ENCODE assay signal across 14 cellular contexts in genomic region chr11:6362185-6362867, GRCh38. TPM values are rescaled to one million over a fixed set of nuclear protein-coding genes. Genes with fewer than 3 reads are reported as not detected.
DNase-seq lines count a peak whose midpoint lies in the region; ATAC-seq and TF ChIP-seq lines count a peak whose summit lies in the region.
"Had no signal": no experiment of that assay in that cellular context is flagged by ENCODE, and none has a peak within 500 bp of the region (broad histone marks: within the 10 kb centered on the region; RNA-seq: fewer than 3 reads in every experiment).

No MANE protein-coding gene starts in this region.

- H4K8ac ChIP-seq in IMR-90 (ENCODE audit: low read depth in 2 of 2, low read length in 2 of 2): no peak overlapping the region

- no peak overlapping the region for H3K9ac ChIP-seq in IMR-90 (ENCODE audit: low read depth, low read length)
- H3K9ac ChIP-seq: BLaER1 had no signal

- H3K79me1 ChIP-seq in IMR-90 (ENCODE audit: low read depth in 1 of 2, low read length in 2 of 2): no peaks in the 10 kb centered on the region

- 40% methylated on average over 3 of the region's 5 CpGs; no CpG with 5 or more reads in 1 of the 2 experiments for WGBS in IMR-90 (ENCODE audit: extremely low coverage in 2 of 2, insufficient read length in 1 of 2), 2 experiments
- WGBS in stomach, 5 donors: 52 to 65% (median 58%) methylated on average over 5 of the region's 5 CpGs

- no peak for TF ChIP-seq RAD21 in IMR-90 (IDR thresholded peaks at IDR 0.05; ENCODE audit: low read length)

- H3K27ac Mint-ChIP-seq in activated naive CD4-positive, alpha-beta T cell treated with anti-CD3 and anti-CD28 coated beads, Interleukin-2, amount 50 U/mL, for 72 hours: no peak overlapping the region
- H3K27ac Mint-ChIP-seq in chondrocyte (ENCODE audit: unreplicated experiment): no peak overlapping the region
- H3K27ac Mint-ChIP-seq: IgD-negative memory B cell; naive thymus-derived CD4-positive, alpha-beta T cell; T-helper 2 cell treated with Interferon-gamma antibody and Interleukin-4, amounts not matched to agents 5 μg/mL and 100 μg/mL, for 36 hours had no signal

- no peak overlapping the region for H3K23ac ChIP-seq in IMR-90 (ENCODE audit: low read depth, low read length)

- CTCF ChIA-PET in IMR-90 (lab: Yijun Ruan, JAX): interaction anchor here (0.6 to 3.4 kb wide), 21 partner anchors 9 to 998 kb away, joined by 3 to 43 read pairs (median 4); partner anchors contain the start of gene CNGA4

- H3K27me3 Mint-ChIP-seq in chondrocyte (ENCODE audit: low read depth): no peaks in the 10 kb centered on the region
- H3K27me3 Mint-ChIP-seq: IgD-negative memory B cell; naive thymus-derived CD4-positive, alpha-beta T cell had no signal

- BruUV-seq in IMR-90 (replicated peaks; lab: Mats Ljungman, UMichigan): no TSS peak

- H3K36me3 ChIP-seq in IMR-90 (ENCODE audit: control insufficient read depth, insufficient read depth, low read length): no peaks in the 10 kb centered on the region
- H3K36me3 ChIP-seq in left lung: no peaks in the 10 kb centered on the region
- no peaks in the 10 kb centered on the region for H3K36me3 ChIP-seq in stomach
- H3K36me3 ChIP-seq: BLaER1, vagina had no signal

- H3K4ac ChIP-seq in IMR-90 (ENCODE audit: low read depth, low read length): no peak overlapping the region

- no peak overlapping the region for H2AK9ac ChIP-seq in IMR-90 (replicated peaks; ENCODE audit: low read depth, low read length, poor library complexity)

- no peak overlapping the region for H3K14ac ChIP-seq in IMR-90 (replicated peaks; ENCODE audit: low read depth, low read length)

- H4K91ac ChIP-seq in IMR-90 (ENCODE audit: insufficient read depth, low read depth, low read length): no peak overlapping the region

- H2BK15ac ChIP-seq in IMR-90 (ENCODE audit: low read depth, low read length): no peak overlapping the region

- no peaks in the 10 kb centered on the region; the same call in 1 of the 2 replicates for H3K9me1 ChIP-seq in IMR-90 (ENCODE audit: insufficient read depth, low read length)

- DNase-seq in IMR-90 (no peak), Right ventricle myocardium superior (peak; percentile 85), left lung (no peak), stomach (peak; percentile 29), hypothalamus (lab: John Stamatoyannopoulos, UW) (no peak), chondrocyte (ENCODE audit: low spot score) (no peak)
- DNase-seq in activated naive CD4-positive, alpha-beta T cell treated with anti-CD3 and anti-CD28 coated beads, Interleukin-2, amount 50 U/mL, for 72 hours (ENCODE audit: low spot score in 2 of 2): no peak

- no peak overlapping the region for H3K4me3 ChIP-seq in IMR-90 (ENCODE audit: insufficient read depth, low read depth, low read length)
- no peak overlapping the region for H3K4me3 ChIP-seq in left lung
- H3K4me3 ChIP-seq in stomach: no peak overlapping the region
- H3K4me3 ChIP-seq: BLaER1, vagina had no signal

- dilution Hi-C loops in IMR-90 (cut with HindIII; ENCODE audit: low sequenced_read_pairs, unreplicated experiment): no loop called here

- H2AFZ ChIP-seq in IMR-90 (replicated peaks; ENCODE audit: low read length, poor library complexity): peak overlapping the region; percentile 13

- intact Hi-C loops in IMR-90 (cut with micrococcal nuclease) (loop anchor here (5.0 to 10.0 kb wide), 3 partner anchors 555 to 1738 kb away; partner anchors contain the start of gene OR52N2), Right ventricle myocardium superior (cut with DNase I) (loop anchor here (5.0 to 10.0 kb wide), 2 partner anchors 108 to 340 kb away; partner anchors contain the start of gene CCKBR), left lung (cut with DNase I) (loop anchor here in 1 of 2 donors (5.0 kb wide), 1 partner anchor 340 kb away; no protein-coding TSS in a partner anchor), stomach (cut with DNase I; ENCODE audit: low total_unique reads) (loop anchor here (5.0 kb wide), 1 partner anchor 340 kb away; no protein-coding TSS in a partner anchor)

- H3K27me3 ChIP-seq in IMR-90 (ENCODE audit: control insufficient read depth, insufficient read depth, low read length): peaks cover 3% of the 10 kb centered on the region
- no peaks in the 10 kb centered on the region for H3K27me3 ChIP-seq in left lung
- no peaks in the 10 kb centered on the region for H3K27me3 ChIP-seq in stomach
- H3K27me3 ChIP-seq: BLaER1, vagina had no signal

- no peak overlapping the region for H3K27ac ChIP-seq in IMR-90 (ENCODE audit: insufficient read depth, low read length)
- no peak overlapping the region for H3K27ac ChIP-seq in left lung
- peak overlapping the region in 3 of 5 donors; percentile 8 to 58 (median 23) for H3K27ac ChIP-seq in stomach
- H3K27ac ChIP-seq: BLaER1, vagina had no signal

- H3K18ac ChIP-seq in IMR-90 (ENCODE audit: low read depth, low read length): no peak overlapping the region

- no peak overlapping the region for H3K56ac ChIP-seq in IMR-90 (ENCODE audit: extremely low read depth, insufficient read depth, low read length)

- H3K4me3 Mint-ChIP-seq in chondrocyte (ENCODE audit: unreplicated experiment): no peak overlapping the region
- H3K4me3 Mint-ChIP-seq: IgD-negative memory B cell; naive thymus-derived CD4-positive, alpha-beta T cell; T-helper 2 cell treated with Interferon-gamma antibody and Interleukin-4, amounts not matched to agents 5 μg/mL and 100 μg/mL, for 36 hours had no signal

- H3K9me3 Mint-ChIP-seq in activated naive CD4-positive, alpha-beta T cell treated with anti-CD3 and anti-CD28 coated beads, Interleukin-2, amount 50 U/mL, for 72 hours: no peaks in the 10 kb centered on the region
- no peaks in the 10 kb centered on the region for H3K9me3 Mint-ChIP-seq in chondrocyte (ENCODE audit: low read depth)
- H3K9me3 Mint-ChIP-seq: IgD-negative memory B cell; T-helper 2 cell treated with Interferon-gamma antibody and Interleukin-4, amounts not matched to agents 5 μg/mL and 100 μg/mL, for 36 hours had no signal

- no peak overlapping the region for H2BK5ac ChIP-seq in IMR-90 (ENCODE audit: low read depth, low read length, poor library complexity, severe bottlenecking)

- no peak overlapping the region for H2AK5ac ChIP-seq in IMR-90 (ENCODE audit: low read depth, low read length)

- no peaks in the 10 kb centered on the region for H4K20me1 ChIP-seq in IMR-90 (ENCODE audit: insufficient read depth, low read length)
- H4K20me1 ChIP-seq: BLaER1 had no signal

- TF ChIP-seq EP300 in stomach (IDR thresholded peaks at IDR 0.05): no peak

- H2BK20ac ChIP-seq in IMR-90 (ENCODE audit: low read depth, low read length): no peak overlapping the region

- no peak overlapping the region for H2BK120ac ChIP-seq in IMR-90 (ENCODE audit: low read depth, low read length)

- peaks cover 31% of the 10 kb centered on the region for H3K4me1 Mint-ChIP-seq in chondrocyte (ENCODE audit: low read depth)
- H3K4me1 Mint-ChIP-seq: IgD-negative memory B cell had no signal

- no peak for TF ChIP-seq CTCF in IMR-90 (conservative IDR thresholded peaks at IDR 0.05; ENCODE audit: low read depth, low read length)
- no peak for TF ChIP-seq CTCF in left lung (IDR thresholded peaks at IDR 0.05)
- no peak for TF ChIP-seq CTCF in stomach (IDR thresholded peaks at IDR 0.05)
- no peak for TF ChIP-seq CTCF in chondrocyte (IDR thresholded peaks at IDR 0.05)

- H3K9me3 ChIP-seq in IMR-90 (ENCODE audit: control insufficient read depth, insufficient read depth, low read length): no peaks in the 10 kb centered on the region; the same call in 1 of the 2 replicates
- H3K9me3 ChIP-seq in left lung: no peaks in the 10 kb centered on the region
- H3K9me3 ChIP-seq in stomach: no peaks in the 10 kb centered on the region
- H3K9me3 ChIP-seq: BLaER1, Caco-2, vagina had no signal

- H3K36me3 Mint-ChIP-seq in activated naive CD4-positive, alpha-beta T cell treated with anti-CD3 and anti-CD28 coated beads, Interleukin-2, amount 50 U/mL, for 72 hours: no peaks in the 10 kb centered on the region
- no peaks in the 10 kb centered on the region for H3K36me3 Mint-ChIP-seq in chondrocyte (ENCODE audit: low read depth)
- H3K36me3 Mint-ChIP-seq: IgD-negative memory B cell; naive thymus-derived CD4-positive, alpha-beta T cell had no signal

- peaks cover 5% of the 10 kb centered on the region; the same call in 1 of the 2 replicates for H3K4me1 ChIP-seq in IMR-90 (ENCODE audit: control insufficient read depth, insufficient read depth, low read length)
- peaks cover 2 to 4% of the 10 kb centered on the region in 2 donors for H3K4me1 ChIP-seq in left lung
- H3K4me1 ChIP-seq in stomach: peaks cover 0 to 31% (median 19%) of the 10 kb centered on the region in 4 donors
- H3K4me1 ChIP-seq: BLaER1 had no signal

- H3K4me2 ChIP-seq in IMR-90 (ENCODE audit: low read depth, low read length): no peak overlapping the region
- H3K4me2 ChIP-seq: BLaER1 had no signal

- in situ Hi-C loops in IMR-90 (cut with MboI; ENCODE audit: low sequenced_read_pairs): loop anchor here (25.0 kb wide), 1 partner anchor 675 kb away; the partner anchor contains the start of genes TRIM22 and TRIM5

- POLR2A ChIA-PET in IMR-90 (lab: Charles Lee; ENCODE audit: unreplicated experiment): interaction anchor here (0.8 kb wide), 1 partner anchor 43 kb away, joined by 6 read pairs; no protein-coding TSS in a partner anchor

- TF ChIP-seq POLR2A in IMR-90 (IDR thresholded peaks at IDR 0.05; ENCODE audit: low read depth, low read length) (no peak), stomach (IDR thresholded peaks at IDR 0.05) (no peak)

- no peak overlapping the region for H4K5ac ChIP-seq in IMR-90 (ENCODE audit: low read depth, low read length)

- no peak for ATAC-seq in IMR-90 (ENCODE audit: low read depth)
- ATAC-seq in Right ventricle myocardium superior (ENCODE audit: poor library complexity): peak; percentile 94
- peak; percentile 50 for ATAC-seq in left lung
- ATAC-seq in activated naive CD4-positive, alpha-beta T cell treated with anti-CD3 and anti-CD28 coated beads, Interleukin-2, amount 50 U/mL, for 72 hours: no peak
- ATAC-seq in HG02678 (IDR thresholded peaks at IDR 0.05; ENCODE audit: unreplicated experiment): no peak

RNA-seq across cellular contexts. Expression of gene SMPD1, which starts 27.9 kb away (rescaled TPM):
- total RNA-seq in IMR-90 (2012; rRNA removed) (17.5 and 19.5 TPM in 2 replicates), Right ventricle myocardium superior (51.6 TPM), left lung (10 to 100 TPM; 55.2 to 79.3 TPM), stomach (10 to 100 TPM in 3 of 5 donors, 1 to 10 TPM in 2; 7.6 to 66.9 (median 31.4) TPM), chondrocyte (81.1 to 102 TPM (median 99.4 TPM) in 3 replicates)
- polyA plus RNA-seq in IMR-90 (2012; rRNA removed) (108 and 118 TPM in 2 replicates), stomach (10 to 100 TPM; 16.0 to 20.2 (median 16.9) TPM)
- 114 and 118 TPM in 2 replicates for polyA plus RNA-seq in IMR-90 (2012; cell fraction: cytosol; rRNA removed)
- polyA plus RNA-seq in IMR-90 (2012; cell fraction: nucleus; rRNA removed; ENCODE audit: low replicate concordance): 64.5 and 79.4 TPM in 2 replicates
- total RNA-seq in activated naive CD4-positive, alpha-beta T cell treated with anti-CD3 and anti-CD28 coated beads, Interleukin-2, amount 50 U/mL, for 72 hours: 10 to 100 TPM; 13.1 to 24.8 TPM

RNA-seq across cellular contexts. Expression of gene CAVIN3, which starts 42.0 kb away (rescaled TPM):
- total RNA-seq in IMR-90 (2012; rRNA removed) (112 and 116 TPM in 2 replicates), Right ventricle myocardium superior (33.9 TPM), left lung (10 to 100 TPM; 61.2 to 87.4 TPM), stomach (100 to 1,000 TPM in 1 of 5 donors, 10 to 100 TPM in 4; 12.8 to 166 (median 22.9) TPM), chondrocyte (40.9 to 123 TPM (median 120 TPM) in 3 replicates)
- polyA plus RNA-seq in IMR-90 (2012; rRNA removed) (185 and 241 TPM in 2 replicates), stomach (100 to 1,000 TPM in 1 of 3 donors, 10 to 100 TPM in 2; 51.1 to 119 (median 68.4) TPM)
- 369 and 427 TPM in 2 replicates for polyA plus RNA-seq in IMR-90 (2012; cell fraction: cytosol; rRNA removed)
- 99.2 and 236 TPM in 2 replicates for polyA plus RNA-seq in IMR-90 (2012; cell fraction: nucleus; rRNA removed; ENCODE audit: low replicate concordance)
- 10 to 100 TPM in 1 of 2 donors, 1 to 10 TPM in 1; 4.3 to 20.7 TPM for total RNA-seq in activated naive CD4-positive, alpha-beta T cell treated with anti-CD3 and anti-CD28 coated beads, Interleukin-2, amount 50 U/mL, for 72 hours
- polyA plus RNA-seq: IgD-negative memory B cell; naive thymus-derived CD4-positive, alpha-beta T cell had no signal

RNA-seq across cellular contexts. Expression of gene APBB1, which starts 56.6 kb away (rescaled TPM):
- total RNA-seq in IMR-90 (2012; rRNA removed) (39.4 and 40.3 TPM in 2 replicates), Right ventricle myocardium superior (75.8 TPM), left lung (10 to 100 TPM; 30.7 to 32.1 TPM), stomach (10 to 100 TPM; 19.4 to 60.1 (median 26.6) TPM), chondrocyte (34.5 to 42.5 TPM (median 36.4 TPM) in 3 replicates)
- polyA plus RNA-seq in IMR-90 (2012; rRNA removed) (44.1 and 45.7 TPM in 2 replicates), stomach (10 to 100 TPM; 18.8 to 22.8 (median 19.5) TPM)
- polyA plus RNA-seq in IMR-90 (2012; cell fraction: cytosol; rRNA removed): 69.6 and 72.4 TPM in 2 replicates
- 59.1 and 98.6 TPM in 2 replicates for polyA plus RNA-seq in IMR-90 (2012; cell fraction: nucleus; rRNA removed; ENCODE audit: low replicate concordance)
- total RNA-seq in activated naive CD4-positive, alpha-beta T cell treated with anti-CD3 and anti-CD28 coated beads, Interleukin-2, amount 50 U/mL, for 72 hours: 10 to 100 TPM; 40.0 to 72.5 TPM

Comparison
In these comparisons a context has a peak if more than half of its experiments do, and no peak if none do; other contexts are left out.
1. ATAC-seq: peak in Right ventricle myocardium superior (single experiment) and left lung (single experiment); none in IMR-90 (single experiment), activated naive CD4-positive, alpha-beta T cell treated with anti-CD3 and anti-CD28 coated beads, Interleukin-2, amount 50 U/mL, for 72 hours (0 of 2) and HG02678 (single experiment).
2. DNase-seq: peak in Right ventricle myocardium superior (single experiment) and stomach (single experiment); none in IMR-90 (single experiment), left lung (0 of 2), activated naive CD4-positive, alpha-beta T cell treated with anti-CD3 and anti-CD28 coated beads, Interleukin-2, amount 50 U/mL, for 72 hours (0 of 2), hypothalamus (0 of 51) and chondrocyte (single experiment).
3. H3K27ac ChIP-seq: peak in stomach (3 of 5); none in IMR-90 (single experiment) and left lung (0 of 2).